ENCODE assay signal across 19 cellular contexts in the genomic region with DNA sequence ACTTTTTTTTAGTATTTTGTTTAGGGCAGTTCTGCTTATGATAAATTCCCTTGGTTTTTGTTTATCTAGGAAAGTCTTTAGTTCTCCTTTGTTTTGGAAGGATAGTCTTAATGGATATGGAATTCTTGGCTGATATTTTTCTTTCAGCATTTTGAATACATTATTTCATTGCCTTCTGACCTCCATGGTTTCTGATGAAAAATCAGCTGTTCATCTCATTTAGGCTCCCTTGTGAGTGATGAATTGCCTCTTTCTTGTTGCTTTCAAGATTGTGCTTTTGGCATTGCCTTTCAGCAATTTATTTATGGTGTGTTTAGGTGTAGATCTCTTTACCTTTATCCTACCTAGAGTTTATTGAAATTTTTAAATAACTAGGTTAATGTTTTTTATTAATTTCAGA.
"Had no signal": no experiment of that assay in that cellular context is flagged by ENCODE, and none has a peak within 500 bp of the region (broad histone marks: within the 10 kb centered on the region; RNA-seq: fewer than 3 reads in every experiment).

No MANE protein-coding gene starts in this region.

- H3K36me3 ChIP-seq: SJSA1 had no signal

- H3K27ac ChIP-seq: SJSA1, SK-N-MC had no signal

- H3K4me3 ChIP-seq: SJSA1, SK-N-MC had no signal

- DNase-seq: KBM-7, NCI-H1092 treated with DMSO at 0.1 percent for 48 hours, NCI-H1436, NCI-H187, NCI-H2029, NCI-H2081 treated with DMSO at 0.1 percent for 48 hours, NCI-H2171, NCI-H226, NCI-H446, NCI-H510A, NCI-H524 treated with DMSO at 0.1 percent for 48 hours, NCI-H69, NCI-H774, Right ventricle myocardium superior, RPMI8226, SIG-M5 had no signal

- H3K27me3 ChIP-seq: SJSA1 had no signal

- H3K4me1 ChIP-seq: SJSA1 had no signal

- FAIRE-seq: RCC 7860 had no signal
